In the genomic region with DNA sequence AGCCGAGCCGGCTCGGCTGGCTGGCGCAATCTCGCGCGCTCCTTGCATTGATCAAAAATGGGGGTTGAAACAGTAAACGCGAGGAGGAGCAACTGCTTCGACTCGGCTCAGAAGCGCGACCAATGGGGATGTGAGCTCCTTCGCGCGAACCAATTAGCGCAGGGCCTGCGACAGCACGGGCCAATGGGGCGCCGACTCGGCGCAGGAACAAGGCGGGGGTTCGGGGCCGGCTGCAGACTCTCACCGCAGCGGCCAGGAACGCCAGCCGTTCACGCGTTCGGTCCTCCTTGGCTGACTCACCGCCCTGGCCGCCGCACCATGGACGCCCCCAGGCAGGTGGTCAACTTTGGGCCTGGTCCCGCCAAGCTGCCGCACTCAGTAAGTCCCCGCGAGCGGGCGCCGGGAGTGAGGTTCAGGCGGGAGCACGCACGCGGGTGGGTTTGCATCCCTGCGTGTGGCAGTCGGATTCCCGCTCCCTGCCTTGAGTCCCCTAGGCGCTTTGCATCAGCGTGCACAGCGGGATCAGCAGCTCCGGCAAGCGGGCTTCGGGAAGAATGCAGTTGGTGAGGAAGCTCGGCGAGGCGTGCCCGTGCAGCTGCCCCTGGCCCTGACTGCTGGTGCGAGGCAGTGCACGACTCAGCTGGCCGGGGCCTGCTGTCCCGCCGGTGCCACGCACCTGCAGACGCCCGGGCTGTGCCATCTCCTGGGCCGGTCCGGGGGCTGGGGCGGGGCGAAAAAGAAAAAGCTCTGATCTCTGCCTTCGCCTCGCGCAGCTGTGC, we compare ENCODE assay signal across 1 cellular context.
TF ChIP-seq lines count a peak whose summit lies in the region.

A gene (plus strand): TSS at position 233 of the 779 bp plus-strand sequence. CDS start 86 bp downstream, at position 319.

TF ChIP-seq in HepG2, 621 proteins besides CTCF, POLR2A, EP300 and RAD21 (continued from another document and continues in another):
- TF ChIP-seq, protein P1, sequence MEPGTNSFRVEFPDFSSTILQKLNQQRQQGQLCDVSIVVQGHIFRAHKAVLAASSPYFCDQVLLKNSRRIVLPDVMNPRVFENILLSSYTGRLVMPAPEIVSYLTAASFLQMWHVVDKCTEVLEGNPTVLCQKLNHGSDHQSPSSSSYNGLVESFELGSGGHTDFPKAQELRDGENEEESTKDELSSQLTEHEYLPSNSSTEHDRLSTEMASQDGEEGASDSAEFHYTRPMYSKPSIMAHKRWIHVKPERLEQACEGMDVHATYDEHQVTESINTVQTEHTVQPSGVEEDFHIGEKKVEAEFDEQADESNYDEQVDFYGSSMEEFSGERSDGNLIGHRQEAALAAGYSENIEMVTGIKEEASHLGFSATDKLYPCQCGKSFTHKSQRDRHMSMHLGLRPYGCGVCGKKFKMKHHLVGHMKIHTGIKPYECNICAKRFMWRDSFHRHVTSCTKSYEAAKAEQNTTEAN (CRISPR knock-in tag; conservative IDR thresholded peaks at IDR 0.05), result no peak; the same call in none of the 2 replicates
- TF ChIP-seq FIP1L1 (IDR thresholded peaks at IDR 0.05; ENCODE audit: borderline replicate concordance, insufficient read depth, low read depth, low read length), result no peak
- TF ChIP-seq KLF6 (CRISPR knock-in tag; IDR thresholded peaks at IDR 0.05), result peak; percentile 88
- TF ChIP-seq, protein P2, sequence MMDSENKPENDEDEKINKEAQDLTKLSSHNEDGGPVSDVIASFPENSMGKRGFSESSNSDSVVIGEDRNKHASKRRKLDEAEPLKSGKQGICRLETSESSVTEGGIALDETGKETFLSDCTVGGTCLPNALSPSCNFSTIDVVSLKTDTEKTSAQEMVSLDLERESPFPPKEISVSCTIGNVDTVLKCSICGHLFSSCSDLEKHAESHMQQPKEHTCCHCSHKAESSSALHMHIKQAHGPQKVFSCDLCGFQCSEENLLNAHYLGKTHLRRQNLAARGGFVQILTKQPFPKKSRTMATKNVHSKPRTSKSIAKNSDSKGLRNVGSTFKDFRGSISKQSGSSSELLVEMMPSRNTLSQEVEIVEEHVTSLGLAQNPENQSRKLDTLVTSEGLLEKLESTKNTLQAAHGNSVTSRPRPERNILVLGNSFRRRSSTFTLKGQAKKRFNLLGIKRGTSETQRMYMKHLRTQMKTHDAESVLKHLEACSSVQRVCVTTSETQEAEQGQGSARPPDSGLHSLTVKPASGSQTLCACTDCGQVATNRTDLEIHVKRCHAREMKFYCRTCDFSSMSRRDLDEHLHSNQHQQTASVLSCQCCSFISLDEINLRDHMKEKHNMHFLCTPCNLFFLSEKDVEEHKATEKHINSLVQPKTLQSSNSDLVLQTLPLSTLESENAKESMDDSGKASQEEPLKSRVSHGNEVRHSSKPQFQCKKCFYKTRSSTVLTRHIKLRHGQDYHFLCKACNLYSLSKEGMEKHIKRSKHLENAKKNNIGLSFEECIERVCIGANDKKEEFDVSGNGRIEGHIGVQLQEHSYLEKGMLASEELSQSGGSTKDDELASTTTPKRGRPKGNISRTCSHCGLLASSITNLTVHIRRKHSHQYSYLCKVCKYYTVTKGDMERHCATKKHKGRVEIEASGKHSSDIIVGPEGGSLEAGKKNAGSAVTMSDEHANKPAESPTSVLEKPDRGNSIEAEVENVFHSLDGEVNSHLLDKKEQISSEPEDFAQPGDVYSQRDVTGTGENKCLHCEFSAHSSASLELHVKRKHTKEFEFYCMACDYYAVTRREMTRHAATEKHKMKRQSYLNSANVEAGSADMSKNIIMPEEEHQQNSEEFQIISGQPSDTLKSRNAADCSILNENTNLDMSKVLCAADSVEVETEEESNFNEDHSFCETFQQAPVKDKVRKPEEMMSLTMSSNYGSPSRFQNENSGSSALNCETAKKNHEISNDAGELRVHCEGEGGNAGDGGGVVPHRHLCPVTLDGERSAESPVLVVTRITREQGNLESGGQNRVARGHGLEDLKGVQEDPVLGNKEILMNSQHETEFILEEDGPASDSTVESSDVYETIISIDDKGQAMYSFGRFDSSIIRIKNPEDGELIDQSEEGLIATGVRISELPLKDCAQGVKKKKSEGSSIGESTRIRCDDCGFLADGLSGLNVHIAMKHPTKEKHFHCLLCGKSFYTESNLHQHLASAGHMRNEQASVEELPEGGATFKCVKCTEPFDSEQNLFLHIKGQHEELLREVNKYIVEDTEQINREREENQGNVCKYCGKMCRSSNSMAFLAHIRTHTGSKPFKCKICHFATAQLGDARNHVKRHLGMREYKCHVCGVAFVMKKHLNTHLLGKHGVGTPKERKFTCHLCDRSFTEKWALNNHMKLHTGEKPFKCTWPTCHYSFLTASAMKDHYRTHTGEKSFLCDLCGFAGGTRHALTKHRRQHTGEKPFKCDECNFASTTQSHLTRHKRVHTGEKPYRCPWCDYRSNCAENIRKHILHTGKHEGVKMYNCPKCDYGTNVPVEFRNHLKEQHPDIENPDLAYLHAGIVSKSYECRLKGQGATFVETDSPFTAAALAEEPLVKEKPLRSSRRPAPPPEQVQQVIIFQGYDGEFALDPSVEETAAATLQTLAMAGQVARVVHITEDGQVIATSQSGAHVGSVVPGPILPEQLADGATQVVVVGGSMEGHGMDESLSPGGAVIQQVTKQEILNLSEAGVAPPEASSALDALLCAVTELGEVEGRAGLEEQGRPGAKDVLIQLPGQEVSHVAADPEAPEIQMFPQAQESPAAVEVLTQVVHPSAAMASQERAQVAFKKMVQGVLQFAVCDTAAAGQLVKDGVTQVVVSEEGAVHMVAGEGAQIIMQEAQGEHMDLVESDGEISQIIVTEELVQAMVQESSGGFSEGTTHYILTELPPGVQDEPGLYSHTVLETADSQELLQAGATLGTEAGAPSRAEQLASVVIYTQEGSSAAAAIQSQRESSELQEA (CRISPR knock-in tag; IDR thresholded peaks at IDR 0.05; ENCODE audit: not compliant biosample characterization), result peak; percentile 70
- peak; percentile 66; the same call in 1 of the 2 replicates for TF ChIP-seq TSC22D2 (CRISPR knock-in tag; IDR thresholded peaks at IDR 0.05; ENCODE audit: borderline replicate concordance)
- TF ChIP-seq, protein P3, sequence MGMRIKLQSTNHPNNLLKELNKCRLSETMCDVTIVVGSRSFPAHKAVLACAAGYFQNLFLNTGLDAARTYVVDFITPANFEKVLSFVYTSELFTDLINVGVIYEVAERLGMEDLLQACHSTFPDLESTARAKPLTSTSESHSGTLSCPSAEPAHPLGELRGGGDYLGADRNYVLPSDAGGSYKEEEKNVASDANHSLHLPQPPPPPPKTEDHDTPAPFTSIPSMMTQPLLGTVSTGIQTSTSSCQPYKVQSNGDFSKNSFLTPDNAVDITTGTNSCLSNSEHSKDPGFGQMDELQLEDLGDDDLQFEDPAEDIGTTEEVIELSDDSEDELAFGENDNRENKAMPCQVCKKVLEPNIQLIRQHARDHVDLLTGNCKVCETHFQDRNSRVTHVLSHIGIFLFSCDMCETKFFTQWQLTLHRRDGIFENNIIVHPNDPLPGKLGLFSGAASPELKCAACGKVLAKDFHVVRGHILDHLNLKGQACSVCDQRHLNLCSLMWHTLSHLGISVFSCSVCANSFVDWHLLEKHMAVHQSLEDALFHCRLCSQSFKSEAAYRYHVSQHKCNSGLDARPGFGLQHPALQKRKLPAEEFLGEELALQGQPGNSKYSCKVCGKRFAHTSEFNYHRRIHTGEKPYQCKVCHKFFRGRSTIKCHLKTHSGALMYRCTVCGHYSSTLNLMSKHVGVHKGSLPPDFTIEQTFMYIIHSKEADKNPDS (CRISPR knock-in tag; IDR thresholded peaks at IDR 0.05), result no peak
- TF ChIP-seq KAT2B (IDR thresholded peaks at IDR 0.05; ENCODE audit: borderline replicate concordance, low read depth, low read length), result no peak
- TF ChIP-seq, protein P4, sequence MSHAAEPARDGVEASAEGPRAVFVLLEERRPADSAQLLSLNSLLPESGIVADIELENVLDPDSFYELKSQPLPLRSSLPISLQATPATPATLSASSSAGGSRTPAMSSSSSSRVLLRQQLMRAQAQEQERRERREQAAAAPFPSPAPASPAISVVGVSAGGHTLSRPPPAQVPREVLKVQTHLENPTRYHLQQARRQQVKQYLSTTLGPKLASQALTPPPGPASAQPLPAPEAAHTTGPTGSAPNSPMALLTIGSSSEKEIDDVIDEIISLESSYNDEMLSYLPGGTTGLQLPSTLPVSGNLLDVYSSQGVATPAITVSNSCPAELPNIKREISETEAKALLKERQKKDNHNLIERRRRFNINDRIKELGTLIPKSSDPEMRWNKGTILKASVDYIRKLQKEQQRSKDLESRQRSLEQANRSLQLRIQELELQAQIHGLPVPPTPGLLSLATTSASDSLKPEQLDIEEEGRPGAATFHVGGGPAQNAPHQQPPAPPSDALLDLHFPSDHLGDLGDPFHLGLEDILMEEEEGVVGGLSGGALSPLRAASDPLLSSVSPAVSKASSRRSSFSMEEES (CRISPR knock-in tag; IDR thresholded peaks at IDR 0.05), result no peak
- peak; percentile 44; the same call in 1 of the 2 replicates for TF ChIP-seq ZNF264 (CRISPR knock-in tag; IDR thresholded peaks at IDR 0.05)
- TF ChIP-seq ZBTB8A (CRISPR knock-in tag; IDR thresholded peaks at IDR 0.05; ENCODE audit: borderline replicate concordance, low read depth), result no peak
- TF ChIP-seq, protein P5, sequence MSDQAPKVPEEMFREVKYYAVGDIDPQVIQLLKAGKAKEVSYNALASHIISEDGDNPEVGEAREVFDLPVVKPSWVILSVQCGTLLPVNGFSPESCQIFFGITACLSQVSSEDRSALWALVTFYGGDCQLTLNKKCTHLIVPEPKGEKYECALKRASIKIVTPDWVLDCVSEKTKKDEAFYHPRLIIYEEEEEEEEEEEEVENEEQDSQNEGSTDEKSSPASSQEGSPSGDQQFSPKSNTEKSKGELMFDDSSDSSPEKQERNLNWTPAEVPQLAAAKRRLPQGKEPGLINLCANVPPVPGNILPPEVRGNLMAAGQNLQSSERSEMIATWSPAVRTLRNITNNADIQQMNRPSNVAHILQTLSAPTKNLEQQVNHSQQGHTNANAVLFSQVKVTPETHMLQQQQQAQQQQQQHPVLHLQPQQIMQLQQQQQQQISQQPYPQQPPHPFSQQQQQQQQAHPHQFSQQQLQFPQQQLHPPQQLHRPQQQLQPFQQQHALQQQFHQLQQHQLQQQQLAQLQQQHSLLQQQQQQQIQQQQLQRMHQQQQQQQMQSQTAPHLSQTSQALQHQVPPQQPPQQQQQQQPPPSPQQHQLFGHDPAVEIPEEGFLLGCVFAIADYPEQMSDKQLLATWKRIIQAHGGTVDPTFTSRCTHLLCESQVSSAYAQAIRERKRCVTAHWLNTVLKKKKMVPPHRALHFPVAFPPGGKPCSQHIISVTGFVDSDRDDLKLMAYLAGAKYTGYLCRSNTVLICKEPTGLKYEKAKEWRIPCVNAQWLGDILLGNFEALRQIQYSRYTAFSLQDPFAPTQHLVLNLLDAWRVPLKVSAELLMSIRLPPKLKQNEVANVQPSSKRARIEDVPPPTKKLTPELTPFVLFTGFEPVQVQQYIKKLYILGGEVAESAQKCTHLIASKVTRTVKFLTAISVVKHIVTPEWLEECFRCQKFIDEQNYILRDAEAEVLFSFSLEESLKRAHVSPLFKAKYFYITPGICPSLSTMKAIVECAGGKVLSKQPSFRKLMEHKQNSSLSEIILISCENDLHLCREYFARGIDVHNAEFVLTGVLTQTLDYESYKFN (CRISPR knock-in tag; conservative IDR thresholded peaks at IDR 0.05), result no peak
- TF ChIP-seq, protein P6, sequence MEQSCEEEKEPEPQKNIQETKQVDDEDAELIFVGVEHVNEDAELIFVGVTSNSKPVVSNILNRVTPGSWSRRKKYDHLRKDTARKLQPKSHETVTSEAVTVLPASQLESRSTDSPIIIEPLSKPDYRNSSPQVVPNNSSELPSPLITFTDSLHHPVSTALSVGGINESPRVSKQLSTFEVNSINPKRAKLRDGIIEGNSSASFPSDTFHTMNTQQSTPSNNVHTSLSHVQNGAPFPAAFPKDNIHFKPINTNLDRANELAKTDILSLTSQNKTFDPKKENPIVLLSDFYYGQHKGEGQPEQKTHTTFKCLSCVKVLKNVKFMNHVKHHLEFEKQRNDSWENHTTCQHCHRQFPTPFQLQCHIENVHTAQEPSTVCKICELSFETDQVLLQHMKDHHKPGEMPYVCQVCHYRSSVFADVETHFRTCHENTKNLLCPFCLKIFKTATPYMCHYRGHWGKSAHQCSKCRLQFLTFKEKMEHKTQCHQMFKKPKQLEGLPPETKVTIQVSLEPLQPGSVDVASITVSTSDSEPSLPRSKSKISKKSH (CRISPR knock-in tag; IDR thresholded peaks at IDR 0.05; ENCODE audit: borderline replicate concordance), result peak; percentile 98
- no peak for TF ChIP-seq ZSCAN30 (CRISPR knock-in tag; IDR thresholded peaks at IDR 0.05)
- TF ChIP-seq, protein P7, sequence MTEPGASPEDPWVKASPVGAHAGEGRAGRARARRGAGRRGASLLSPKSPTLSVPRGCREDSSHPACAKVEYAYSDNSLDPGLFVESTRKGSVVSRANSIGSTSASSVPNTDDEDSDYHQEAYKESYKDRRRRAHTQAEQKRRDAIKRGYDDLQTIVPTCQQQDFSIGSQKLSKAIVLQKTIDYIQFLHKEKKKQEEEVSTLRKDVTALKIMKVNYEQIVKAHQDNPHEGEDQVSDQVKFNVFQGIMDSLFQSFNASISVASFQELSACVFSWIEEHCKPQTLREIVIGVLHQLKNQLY (CRISPR knock-in tag; IDR thresholded peaks at IDR 0.05), result 0 out of 2 replicates have a peak, but pooled peaks have one; percentile 8
- TF ChIP-seq, protein P8, sequence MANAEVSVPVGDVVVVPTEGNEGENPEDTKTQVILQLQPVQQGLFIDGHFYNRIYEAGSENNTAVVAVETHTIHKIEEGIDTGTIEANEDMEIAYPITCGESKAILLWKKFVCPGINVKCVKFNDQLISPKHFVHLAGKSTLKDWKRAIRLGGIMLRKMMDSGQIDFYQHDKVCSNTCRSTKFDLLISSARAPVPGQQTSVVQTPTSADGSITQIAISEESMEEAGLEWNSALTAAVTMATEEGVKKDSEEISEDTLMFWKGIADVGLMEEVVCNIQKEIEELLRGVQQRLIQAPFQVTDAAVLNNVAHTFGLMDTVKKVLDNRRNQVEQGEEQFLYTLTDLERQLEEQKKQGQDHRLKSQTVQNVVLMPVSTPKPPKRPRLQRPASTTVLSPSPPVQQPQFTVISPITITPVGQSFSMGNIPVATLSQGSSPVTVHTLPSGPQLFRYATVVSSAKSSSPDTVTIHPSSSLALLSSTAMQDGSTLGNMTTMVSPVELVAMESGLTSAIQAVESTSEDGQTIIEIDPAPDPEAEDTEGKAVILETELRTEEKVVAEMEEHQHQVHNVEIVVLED (CRISPR knock-in tag; IDR thresholded peaks at IDR 0.05; ENCODE audit: borderline replicate concordance), result no peak
- peak; percentile 47; the same call in 1 of the 2 replicates for TF ChIP-seq RXRA (CRISPR knock-in tag; IDR thresholded peaks at IDR 0.05)
- peak; percentile 98 for TF ChIP-seq NFYC (CRISPR knock-in tag; IDR thresholded peaks at IDR 0.05)
- TF ChIP-seq HDAC2 (CRISPR knock-in tag; IDR thresholded peaks at IDR 0.05), result peak; percentile 63; the same call in 1 of the 2 replicates
- no peak for TF ChIP-seq WIZ (CRISPR knock-in tag; IDR thresholded peaks at IDR 0.05)
- peak; percentile 94 for TF ChIP-seq HDAC1 (CRISPR knock-in tag; IDR thresholded peaks at IDR 0.05)
- TF ChIP-seq NCOR1 (IDR thresholded peaks at IDR 0.05; ENCODE audit: borderline replicate concordance, low read length), result peak; percentile 31; the same call in 1 of the 2 replicates
- TF ChIP-seq ZNF652 (CRISPR knock-in tag; IDR thresholded peaks at IDR 0.05; ENCODE audit: borderline replicate concordance, low read depth), result no peak
- TF ChIP-seq ZNF75D (CRISPR knock-in tag; IDR thresholded peaks at IDR 0.05; ENCODE audit: borderline replicate concordance), result no peak
- peak; percentile 58 for TF ChIP-seq SAP130 (CRISPR knock-in tag; IDR thresholded peaks at IDR 0.05; ENCODE audit: low read depth)
- 0 out of 2 replicates have a peak, but pooled peaks have one; percentile 30 for TF ChIP-seq TP53 (CRISPR knock-in tag; conservative IDR thresholded peaks at IDR 0.05)
- TF ChIP-seq SAFB2 (CRISPR knock-in tag; IDR thresholded peaks at IDR 0.05; ENCODE audit: borderline replicate concordance, low read depth), result no peak
- no peak for TF ChIP-seq ZNF644 (CRISPR knock-in tag; IDR thresholded peaks at IDR 0.05; ENCODE audit: low read depth)
- TF ChIP-seq IRF2 (CRISPR knock-in tag; IDR thresholded peaks at IDR 0.05), result no peak
- TF ChIP-seq ZNF747 (CRISPR knock-in tag; IDR thresholded peaks at IDR 0.05; ENCODE audit: borderline replicate concordance), result no peak
- peak; percentile 69 for TF ChIP-seq ZNF431 (CRISPR knock-in tag; IDR thresholded peaks at IDR 0.05; ENCODE audit: borderline replicate concordance, low read depth)
- TF ChIP-seq ZNF30 (CRISPR knock-in tag; IDR thresholded peaks at IDR 0.05), result peak; percentile 71; the same call in 1 of the 2 replicates
- TF ChIP-seq ZMYM3 (CRISPR knock-in tag; IDR thresholded peaks at IDR 0.05), result no peak
